In genomic region chr1:145824499-145824842, GRCh38 we compare ENCODE assay signal across 8 cellular contexts. TPM values are rescaled to one million over a fixed set of nuclear protein-coding genes. Genes with fewer than 3 reads are reported as not detected.
DNase-seq lines count a peak whose midpoint lies in the region; ATAC-seq, FAIRE-seq and TF ChIP-seq lines count a peak whose summit lies in the region.

No MANE protein-coding gene starts in this region.

- peak overlapping the region; percentile 100 for H3K9ac ChIP-seq in GM12878 (ENCODE audit: control insufficient read depth, insufficient read depth, low read length)

- H3K4me2 ChIP-seq in GM12878 (ENCODE audit: control insufficient read depth, insufficient read depth): peak overlapping the region; percentile 58

- peaks cover 49% of the 10 kb centered on the region for H3K4me1 Mint-ChIP-seq in activated naive CD4-positive, alpha-beta T cell treated with anti-CD3 and anti-CD28 coated beads for 36 hours (ENCODE audit: low read depth)

- TF ChIP-seq CTCF in GM12878 (IDR thresholded peaks at IDR 0.05 in 2 of 3, conservative IDR thresholded peaks at IDR 0.05 in 1 of 3; ENCODE audit: control insufficient read depth in 2 of 3, extremely low read depth in 1 of 3, insufficient read depth in 1 of 3, low read depth in 3 of 3, low read length in 3 of 3): no peak
- no peak for TF ChIP-seq CTCF in lower leg skin (IDR thresholded peaks at IDR 0.05)
- no peak for TF ChIP-seq CTCF in upper lobe of left lung (IDR thresholded peaks at IDR 0.05)

- intact Hi-C loops in activated naive CD4-positive, alpha-beta T cell treated with anti-CD3 and anti-CD28 coated beads for 36 hours (cut with micrococcal nuclease): no loop called here
- intact Hi-C loops in GM12878 (cut with micrococcal nuclease; ENCODE audit: unreplicated experiment) (no loop called here), lower leg skin (cut with DNase I; ENCODE audit: low total_unique reads) (no loop called here)

- H3K9me3 ChIP-seq in GM12878 (replicated peaks; ENCODE audit: control insufficient read depth, insufficient read depth, low read length) (no peaks in the 10 kb centered on the region), upper lobe of left lung (no peaks in the 10 kb centered on the region)

- in situ Hi-C loops in GM12878 (cut with MboI): no loop called here

- H3K4me3 ChIP-seq in GM12878: peak overlapping the region; percentile 67
- H3K4me3 ChIP-seq in lower leg skin (ENCODE audit: low read depth, poor library complexity, severe bottlenecking): peak overlapping the region; percentile 73
- peak overlapping the region; percentile 58 to 90 (median 80) for H3K4me3 ChIP-seq in upper lobe of left lung

- POLR2A ChIA-PET in GM12878 (lab: Charles Lee): interaction anchor here (1.2 to 3.9 kb wide), 4 partner anchors 34 to 140 kb away, joined by 3 to 20 read pairs (median 4); partner anchors contain the start of genes ANKRD34A, PIAS3, POLR3GL and RBM8A

- no peaks in the 10 kb centered on the region for H3K27me3 Mint-ChIP-seq in activated naive CD4-positive, alpha-beta T cell treated with anti-CD3 and anti-CD28 coated beads for 36 hours (ENCODE audit: low read depth)

- H4K20me1 ChIP-seq in GM12878 (ENCODE audit: control insufficient read depth, insufficient read depth): no peaks in the 10 kb centered on the region

- ATAC-seq in GM12878: no peak
- ATAC-seq in upper lobe of left lung (ENCODE audit: low FRiP score in 2 of 2): no peak
- no peak for ATAC-seq in GM19328 (IDR thresholded peaks at IDR 0.05; ENCODE audit: unreplicated experiment)
- ATAC-seq in HG03521 (IDR thresholded peaks at IDR 0.05; ENCODE audit: unreplicated experiment): no peak

- peaks cover under 1% of the 10 kb centered on the region for H3K9me3 Mint-ChIP-seq in activated naive CD4-positive, alpha-beta T cell treated with anti-CD3 and anti-CD28 coated beads for 36 hours

- SMC1A ChIA-PET in GM12878 (lab: Charles Lee; ENCODE audit: uncharacterized antibody, unreplicated experiment): interaction anchor here (1.6 to 5.0 kb wide), 4 partner anchors 20 to 156 kb away, joined by 3 to 20 read pairs (median 8); partner anchors contain the start of genes NUDT17 and PIAS3

- H2AFZ ChIP-seq in GM12878 (ENCODE audit: control insufficient read depth, low read depth, low read length): peak overlapping the region; percentile 98

- H3K4me3 Mint-ChIP-seq in activated naive CD4-positive, alpha-beta T cell treated with anti-CD3 and anti-CD28 coated beads for 36 hours: peak overlapping the region; percentile 95

- H3K36me3 ChIP-seq in GM12878 (ENCODE audit: control insufficient read depth in 2 of 2, insufficient read depth in 2 of 2, low read length in 1 of 2): peaks cover 3 to 17% of the 10 kb centered on the region in 2 experiments; a peak in 3 of 4 replicates
- H3K36me3 ChIP-seq in upper lobe of left lung: peaks cover 19 to 39% (median 26%) of the 10 kb centered on the region in 4 donors

- H3K27ac ChIP-seq in GM12878 (ENCODE audit: control insufficient read depth, insufficient read depth) (peak overlapping the region; percentile 95), upper lobe of left lung (peak overlapping the region; percentile 90 to 98 (median 96))

- TF ChIP-seq POLR2A in GM12878 (IDR thresholded peaks at IDR 0.05; ENCODE audit: low read depth, low read length) (no peak), lower leg skin (IDR thresholded peaks at IDR 0.05) (no peak), upper lobe of left lung (IDR thresholded peaks at IDR 0.05) (no peak)

- H3K27ac Mint-ChIP-seq in activated naive CD4-positive, alpha-beta T cell treated with anti-CD3 and anti-CD28 coated beads for 36 hours: peak overlapping the region; percentile 95

- BruUV-seq in GM12878 (replicated peaks; lab: Mats Ljungman, UMichigan): TSS peak; percentile 71

- no peak for TF ChIP-seq RAD21 in GM12878 (IDR thresholded peaks at IDR 0.05; ENCODE audit: insufficient read depth, low read depth, low read length)

- CTCF ChIA-PET in activated naive CD4-positive, alpha-beta T cell treated with anti-CD3 and anti-CD28 coated beads for 36 hours (lab: Charles Lee): interaction anchor here (1.1 to 1.2 kb wide), 2 partner anchors 21 to 140 kb away, joined by 4 to 6 read pairs; partner anchors contain the start of genes ANKRD34A, NUDT17 and POLR3GL
- CTCF ChIA-PET in GM12878 (lab: Yijun Ruan, JAX): interaction anchor here (0.6 to 6.4 kb wide), 7 partner anchors 13 to 208 kb away, joined by 3 to 80 read pairs (median 4); partner anchors contain the start of genes NUDT17 and PIAS3

- TF ChIP-seq EP300 in GM12878 (IDR thresholded peaks at IDR 0.05; ENCODE audit: borderline replicate concordance in 1 of 2, control insufficient read depth in 1 of 2, low read depth in 2 of 2, low read length in 2 of 2) (no peak), upper lobe of left lung (IDR thresholded peaks at IDR 0.05) (no peak)

- 1% methylated on average over 7 of the region's 7 CpGs for WGBS in GM12878 (ENCODE audit: insufficient coverage, insufficient replicate concordance, low lambda C conversion rate, missing lambda C conversion rate)
- WGBS in lower leg skin, 2 donors: 0% methylated on average over 7 of the region's 7 CpGs
- 0% methylated on average over 7 of the region's 7 CpGs for WGBS in upper lobe of left lung, 2 donors

- H3K27me3 ChIP-seq in GM12878 (replicated peaks in 1 of 2; ENCODE audit: control insufficient read depth in 2 of 2, insufficient read depth in 2 of 2, low read length in 1 of 2): no peaks in the 10 kb centered on the region
- H3K27me3 ChIP-seq in upper lobe of left lung: no peaks in the 10 kb centered on the region

- H3K79me2 ChIP-seq in GM12878 (ENCODE audit: control insufficient read depth, insufficient read depth, low read length): peaks cover 32% of the 10 kb centered on the region

- DNase-seq in activated naive CD4-positive, alpha-beta T cell treated with anti-CD3 and anti-CD28 coated beads for 36 hours: no peak
- DNase-seq in activated naive CD4-positive, alpha-beta T cell (lab: John Stamatoyannopoulos, UW): no peak
- DNase-seq in GM12878 (ENCODE audit: low read depth, low spot score) (no peak), lower leg skin (ENCODE audit: low spot score in 2 of 2) (no peak), upper lobe of left lung (no peak), cerebellar nuclear complex (lab: John Stamatoyannopoulos, UW) (no peak)

- RAD21 ChIA-PET in GM12878 (lab: Charles Lee; ENCODE audit: unreplicated experiment): interaction anchor here (0.6 to 1.7 kb wide), 2 partner anchors 21 to 213 kb away, joined by 3 to 8 read pairs; partner anchors contain the start of gene NUDT17

- peaks cover 10% of the 10 kb centered on the region for H3K4me1 ChIP-seq in GM12878 (ENCODE audit: control insufficient read depth, insufficient read depth, low read length)
- H3K4me1 ChIP-seq in upper lobe of left lung: peaks cover 8 to 14% (median 12%) of the 10 kb centered on the region in 4 donors

- peaks cover 28% of the 10 kb centered on the region for H3K36me3 Mint-ChIP-seq in activated naive CD4-positive, alpha-beta T cell treated with anti-CD3 and anti-CD28 coated beads for 36 hours (ENCODE audit: low read depth)

- no peak for FAIRE-seq in GM12878 (lab: Jason Lieb, UNC)

RNA-seq across cellular contexts. Expression of gene POLR3C, which starts 0.5 kb away (rescaled TPM):
- total RNA-seq in activated naive CD4-positive, alpha-beta T cell treated with anti-CD3 and anti-CD28 coated beads for 36 hours: 10 to 100 TPM; 18.8 to 19.2 TPM
- total RNA-seq in GM12878 (2013; cell fraction: nucleolus; rRNA removed): 45.6 and 46.6 TPM in 2 replicates
- total RNA-seq in GM12878 (2014; rRNA removed) (30.8 and 32.0 TPM in 2 replicates), GM12878 (2014; rRNA removed; fragmentation: Illumina TruSeq; extraction: Trizol) (34.8 and 35.1 TPM in 2 replicates), GM12878 (2021) (32.9 and 34.5 TPM in 2 replicates), lower leg skin (10 to 100 TPM; 25.1 to 31.3 (median 27.0) TPM), upper lobe of left lung (10 to 100 TPM; 15.9 to 40.9 (median 26.7) TPM)
- 19.8 TPM for polyA plus RNA-seq in GM12878 (2011; ENCODE audit: low read depth)
- polyA plus RNA-seq in GM12878 (2011; rRNA removed) (40.4 and 41.3 TPM in 2 replicates), GM12878 (2014; fragmentation: Illumina TruSeq; extraction: Trizol) (40.9 and 45.7 TPM in 2 replicates), GM12878 (2014; fragmentation: Nextera tagmentation; extraction: Ambion mirVana) (10 to 100 TPM; 13.0 to 21.1 TPM), GM12878 (2014; rRNA removed) (29.7 and 31.1 TPM in 2 replicates), GM12878 (2016; fragmentation: Nextera tagmentation; extraction: Ambion mirVana) (10 to 100 TPM; 44.0 to 44.8 TPM)
- 44.5 and 46.2 TPM in 2 replicates for polyA plus RNA-seq in GM12878 (2011; cell fraction: cytosol; rRNA removed)
- polyA plus RNA-seq in GM12878 (2011; cell fraction: nucleus; rRNA removed): 44.5 and 53.1 TPM in 2 replicates
- polyA plus RNA-seq in GM12878 (2012): 19.4 and 23.7 TPM in 2 replicates
- 52.4 and 74.0 TPM in 2 replicates for polyA minus RNA-seq in GM12878 (2011; rRNA and poly(A)+ RNA removed)
- 17.6 and 20.1 TPM in 2 replicates for polyA minus RNA-seq in GM12878 (2011; cell fraction: cytosol; rRNA and poly(A)+ RNA removed)
- polyA minus RNA-seq in GM12878 (2011; cell fraction: nucleus; rRNA and poly(A)+ RNA removed): 21.4 and 34.1 TPM in 2 replicates

RNA-seq across cellular contexts. Expression of gene RNF115, which starts 0.6 kb away (rescaled TPM):
- total RNA-seq in activated naive CD4-positive, alpha-beta T cell treated with anti-CD3 and anti-CD28 coated beads for 36 hours: 1 to 10 TPM; 7.5 to 8.0 TPM
- total RNA-seq in GM12878 (2013; cell fraction: nucleolus; rRNA removed): 61.1 and 64.9 TPM in 2 replicates
- total RNA-seq in GM12878 (2014; rRNA removed): 13.0 and 13.8 TPM in 2 replicates
- total RNA-seq in GM12878 (2014; rRNA removed; fragmentation: Illumina TruSeq; extraction: Trizol): 15.3 and 16.3 TPM in 2 replicates
- 11.6 and 12.8 TPM in 2 replicates for total RNA-seq in GM12878 (2021)
- polyA plus RNA-seq in GM12878 (2011; ENCODE audit: low read depth): 5.8 TPM
- polyA plus RNA-seq in GM12878 (2011; rRNA removed): 22.0 and 24.8 TPM in 2 replicates
- 8.2 and 11.5 TPM in 2 replicates for polyA plus RNA-seq in GM12878 (2011; cell fraction: cytosol; rRNA removed)
- polyA plus RNA-seq in GM12878 (2011; cell fraction: nucleus; rRNA removed): 16.0 and 18.2 TPM in 2 replicates
- 8.0 and 8.1 TPM in 2 replicates for polyA plus RNA-seq in GM12878 (2012)
- 15.5 and 18.3 TPM in 2 replicates for polyA plus RNA-seq in GM12878 (2014; fragmentation: Illumina TruSeq; extraction: Trizol)
- polyA plus RNA-seq in GM12878 (2014; fragmentation: Nextera tagmentation; extraction: Ambion mirVana): 1 to 10 TPM; 3.4 to 5.4 TPM
- 10.3 and 11.0 TPM in 2 replicates for polyA plus RNA-seq in GM12878 (2014; rRNA removed)
- 10 to 100 TPM; 12.5 to 12.9 TPM for polyA plus RNA-seq in GM12878 (2016; fragmentation: Nextera tagmentation; extraction: Ambion mirVana)
- polyA minus RNA-seq in GM12878 (2011; rRNA and poly(A)+ RNA removed): 11.4 and 19.3 TPM in 2 replicates
- polyA minus RNA-seq in GM12878 (2011; cell fraction: cytosol; rRNA and poly(A)+ RNA removed): 3.5 and 3.7 TPM in 2 replicates
- 5.3 and 11.2 TPM in 2 replicates for polyA minus RNA-seq in GM12878 (2011; cell fraction: nucleus; rRNA and poly(A)+ RNA removed)
- 10 to 100 TPM in 2 of 4 donors, 1 to 10 TPM in 2; 7.0 to 12.8 (median 9.3) TPM for total RNA-seq in lower leg skin
- 10 to 100 TPM; 10.7 to 32.0 (median 19.0) TPM for total RNA-seq in upper lobe of left lung

RNA-seq across cellular contexts. Expression of gene NUDT17, which starts 21.0 kb away (rescaled TPM):
- total RNA-seq in activated naive CD4-positive, alpha-beta T cell treated with anti-CD3 and anti-CD28 coated beads for 36 hours: 1 to 10 TPM; 3.2 to 3.4 TPM
- 2.3 and 2.5 TPM in 2 replicates for total RNA-seq in GM12878 (2013; cell fraction: nucleolus; rRNA removed)
- total RNA-seq in GM12878 (2014; rRNA removed): 3.8 and 5.1 TPM in 2 replicates
- 2.8 and 2.9 TPM in 2 replicates for total RNA-seq in GM12878 (2014; rRNA removed; fragmentation: Illumina TruSeq; extraction: Trizol)
- total RNA-seq in GM12878 (2021): 3.1 and 4.3 TPM in 2 replicates
- polyA plus RNA-seq in GM12878 (2011; ENCODE audit: low read depth): 1.6 TPM
- polyA plus RNA-seq in GM12878 (2011; rRNA removed): 3.0 and 4.4 TPM in 2 replicates
- 4.0 and 4.6 TPM in 2 replicates for polyA plus RNA-seq in GM12878 (2011; cell fraction: cytosol; rRNA removed)
- polyA plus RNA-seq in GM12878 (2011; cell fraction: nucleus; rRNA removed): 14.7 and 17.2 TPM in 2 replicates
- polyA plus RNA-seq in GM12878 (2012): 3.1 and 3.5 TPM in 2 replicates
- polyA plus RNA-seq in GM12878 (2014; fragmentation: Illumina TruSeq; extraction: Trizol): 3.3 and 4.4 TPM in 2 replicates
- polyA plus RNA-seq in GM12878 (2014; fragmentation: Nextera tagmentation; extraction: Ambion mirVana): 1 to 10 TPM; 1.2 to 2.6 TPM
- 4.7 and 6.3 TPM in 2 replicates for polyA plus RNA-seq in GM12878 (2014; rRNA removed)
- 1 to 10 TPM; 3.2 to 4.1 TPM for polyA plus RNA-seq in GM12878 (2016; fragmentation: Nextera tagmentation; extraction: Ambion mirVana)
- 0.88 and 2.1 TPM in 2 replicates for polyA minus RNA-seq in GM12878 (2011; rRNA and poly(A)+ RNA removed)
- polyA minus RNA-seq in GM12878 (2011; cell fraction: cytosol; rRNA and poly(A)+ RNA removed): 1.1 TPM in 1 of 2 replicates, not detected in the other
- polyA minus RNA-seq in GM12878 (2011; cell fraction: nucleus; rRNA and poly(A)+ RNA removed): 1.1 and 3.0 TPM in 2 replicates
- 1 to 10 TPM in 3 of 4 donors, under 1 TPM in 1; 0.25 to 5.0 (median 2.5) TPM for total RNA-seq in lower leg skin
- total RNA-seq in upper lobe of left lung: 10 to 100 TPM in 2 of 6 donors, 1 to 10 TPM in 4; 2.1 to 11.0 (median 4.8) TPM

RNA-seq across cellular contexts. Expression of gene PIAS3, which starts 34.4 kb away (rescaled TPM):
- total RNA-seq in activated naive CD4-positive, alpha-beta T cell treated with anti-CD3 and anti-CD28 coated beads for 36 hours: 10 to 100 TPM; 19.1 to 19.6 TPM
- 22.8 and 27.5 TPM in 2 replicates for total RNA-seq in GM12878 (2013; cell fraction: nucleolus; rRNA removed)
- total RNA-seq in GM12878 (2014; rRNA removed) (8.1 and 8.4 TPM in 2 replicates), GM12878 (2014; rRNA removed; fragmentation: Illumina TruSeq; extraction: Trizol) (4.5 and 5.3 TPM in 2 replicates), GM12878 (2021) (9.7 and 10.1 TPM in 2 replicates), lower leg skin (10 to 100 TPM; 22.8 to 47.7 (median 33.0) TPM), upper lobe of left lung (10 to 100 TPM; 23.0 to 71.2 (median 29.5) TPM)
- 11.7 TPM for polyA plus RNA-seq in GM12878 (2011; ENCODE audit: low read depth)
- polyA plus RNA-seq in GM12878 (2011; rRNA removed) (7.0 and 11.1 TPM in 2 replicates), GM12878 (2014; fragmentation: Illumina TruSeq; extraction: Trizol) (11.8 and 14.9 TPM in 2 replicates), GM12878 (2014; fragmentation: Nextera tagmentation; extraction: Ambion mirVana) (1 to 10 TPM in 1 of 2 experiments, under 1 TPM in 1; 0.85 to 1.6 TPM), GM12878 (2014; rRNA removed) (11.5 and 12.1 TPM in 2 replicates), GM12878 (2016; fragmentation: Nextera tagmentation; extraction: Ambion mirVana) (10 to 100 TPM; 11.4 to 13.4 TPM)
- 14.7 and 19.6 TPM in 2 replicates for polyA plus RNA-seq in GM12878 (2011; cell fraction: cytosol; rRNA removed)
- polyA plus RNA-seq in GM12878 (2011; cell fraction: nucleus; rRNA removed): 43.0 and 45.5 TPM in 2 replicates
- polyA plus RNA-seq in GM12878 (2012): 14.7 and 15.2 TPM in 2 replicates
- polyA minus RNA-seq in GM12878 (2011; rRNA and poly(A)+ RNA removed): 7.8 and 11.5 TPM in 2 replicates
- polyA minus RNA-seq in GM12878 (2011; cell fraction: cytosol; rRNA and poly(A)+ RNA removed): 5.3 and 6.1 TPM in 2 replicates
- polyA minus RNA-seq in GM12878 (2011; cell fraction: nucleus; rRNA and poly(A)+ RNA removed): 9.1 and 15.8 TPM in 2 replicates
